In genomic region chr10:89414146-89414878, GRCh38 we compare ENCODE assay signal across 8 cellular contexts.
DNase-seq lines count a peak whose midpoint lies in the region; ATAC-seq and TF ChIP-seq lines count a peak whose summit lies in the region.

TSS of gene IFIT5 (plus strand) at chr10:89414568. CDS start at chr10:89414799, 231 bp downstream.

- peak within 1 kb of the TSS; percentile 96 for H3K4me3 Mint-ChIP-seq in activated naive CD4-positive, alpha-beta T cell treated with anti-CD3 and anti-CD28 coated beads, Interleukin-2, amount 50 U/mL, for 24 hours

- H3K27ac Mint-ChIP-seq in activated naive CD4-positive, alpha-beta T cell treated with anti-CD3 and anti-CD28 coated beads, Interleukin-2, amount 50 U/mL, for 24 hours: peak within 1 kb of the TSS; percentile 98

- H3K4me1 ChIP-seq in neutrophil (ENCODE audit: control insufficient read depth in 1 of 2, insufficient read depth in 1 of 2, low read depth in 1 of 2, low read length in 1 of 2): peaks cover 23 to 25% of the 10 kb centered on the region in 2 experiments

- H3K4me1 Mint-ChIP-seq in activated naive CD4-positive, alpha-beta T cell treated with anti-CD3 and anti-CD28 coated beads, Interleukin-2, amount 50 U/mL, for 24 hours: peaks cover 62% of the 10 kb centered on the region

- peak; percentile 62 for DNase-seq in DMS79 treated with DMSO at 0.1 percent for 48 hours (lab: John Stamatoyannopoulos, UW)
- peak; percentile 67 for DNase-seq in KG1 (lab: John Stamatoyannopoulos, UW)
- no peak for DNase-seq in SK-N-MC (ENCODE audit: low read depth, low spot score)
- DNase-seq in globus pallidus (ENCODE audit: low spot score): peak; percentile 80
- DNase-seq in substantia nigra (lab: John Stamatoyannopoulos, UW): peak in 44 of 49 donors; percentile 41 to 96 (median 66)

- H3K27me3 ChIP-seq in neutrophil: peaks cover 16% of the 10 kb centered on the region

- H3K9me3 ChIP-seq in SK-N-MC (ENCODE audit: low read depth, low read length) (no peaks in the 10 kb centered on the region), neutrophil (no peaks in the 10 kb centered on the region)

- H3K4me3 ChIP-seq in SK-N-MC (peak within 1 kb of the TSS; percentile 83), neutrophil (ENCODE audit: low read depth in 1 of 2, low read length in 1 of 2) (peak within 1 kb of the TSS; percentile 96 to 97)

- H3K9ac ChIP-seq in SK-N-MC (ENCODE audit: insufficient read length): peak within 1 kb of the TSS; percentile 72

- H3K36me3 ChIP-seq in SK-N-MC (ENCODE audit: insufficient read depth, low read length) (no peaks in the 10 kb centered on the region), neutrophil (peaks cover 13% of the 10 kb centered on the region)

- ATAC-seq in GM21576 (IDR thresholded peaks at IDR 0.05; ENCODE audit: unreplicated experiment): peak; percentile 76

- H3K27ac ChIP-seq in SK-N-MC: no peak within 1 kb of the TSS
- peak within 1 kb of the TSS; percentile 94 for H3K27ac ChIP-seq in neutrophil
- H3K27ac ChIP-seq in substantia nigra (ENCODE audit: low read depth, low read length, poor library complexity, severe bottlenecking): peak within 1 kb of the TSS; percentile 91

- no peaks in the 10 kb centered on the region for H3K9me3 Mint-ChIP-seq in activated naive CD4-positive, alpha-beta T cell treated with anti-CD3 and anti-CD28 coated beads, Interleukin-2, amount 50 U/mL, for 24 hours

- peaks cover 8% of the 10 kb centered on the region for H3K36me3 Mint-ChIP-seq in activated naive CD4-positive, alpha-beta T cell treated with anti-CD3 and anti-CD28 coated beads, Interleukin-2, amount 50 U/mL, for 24 hours

- no peaks in the 10 kb centered on the region for H3K27me3 Mint-ChIP-seq in activated naive CD4-positive, alpha-beta T cell treated with anti-CD3 and anti-CD28 coated beads, Interleukin-2, amount 50 U/mL, for 24 hours

- no peak for TF ChIP-seq CTCF in neutrophil (IDR thresholded peaks at IDR 0.05)
